Comparison of ENCODE assay signal across 1 cellular context in the genomic region with DNA sequence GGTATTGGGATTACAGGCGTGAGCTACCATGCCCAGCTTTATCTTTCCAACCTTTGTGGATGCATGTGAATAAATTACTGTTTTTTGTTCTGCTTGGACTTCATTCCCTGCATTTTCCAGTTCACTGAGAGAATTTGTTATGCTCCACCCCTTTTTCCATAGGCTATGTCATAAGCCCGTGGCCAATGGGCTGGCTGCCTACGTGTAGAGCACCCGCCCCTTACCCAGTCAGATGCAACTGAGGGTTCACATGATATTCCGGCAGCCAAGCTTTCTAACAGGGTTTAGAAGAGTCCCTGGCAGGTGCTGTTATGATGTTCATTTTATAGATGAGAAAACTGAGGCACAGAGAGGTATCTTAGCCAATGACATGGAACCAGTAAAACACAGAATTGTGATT.
TF ChIP-seq lines count a peak whose summit lies in the region.

No MANE protein-coding gene starts in this region.

TF ChIP-seq in SK-N-SH, 30 proteins besides CTCF, POLR2A, EP300 and RAD21 (continued from another document):
- TF ChIP-seq, protein P1, sequence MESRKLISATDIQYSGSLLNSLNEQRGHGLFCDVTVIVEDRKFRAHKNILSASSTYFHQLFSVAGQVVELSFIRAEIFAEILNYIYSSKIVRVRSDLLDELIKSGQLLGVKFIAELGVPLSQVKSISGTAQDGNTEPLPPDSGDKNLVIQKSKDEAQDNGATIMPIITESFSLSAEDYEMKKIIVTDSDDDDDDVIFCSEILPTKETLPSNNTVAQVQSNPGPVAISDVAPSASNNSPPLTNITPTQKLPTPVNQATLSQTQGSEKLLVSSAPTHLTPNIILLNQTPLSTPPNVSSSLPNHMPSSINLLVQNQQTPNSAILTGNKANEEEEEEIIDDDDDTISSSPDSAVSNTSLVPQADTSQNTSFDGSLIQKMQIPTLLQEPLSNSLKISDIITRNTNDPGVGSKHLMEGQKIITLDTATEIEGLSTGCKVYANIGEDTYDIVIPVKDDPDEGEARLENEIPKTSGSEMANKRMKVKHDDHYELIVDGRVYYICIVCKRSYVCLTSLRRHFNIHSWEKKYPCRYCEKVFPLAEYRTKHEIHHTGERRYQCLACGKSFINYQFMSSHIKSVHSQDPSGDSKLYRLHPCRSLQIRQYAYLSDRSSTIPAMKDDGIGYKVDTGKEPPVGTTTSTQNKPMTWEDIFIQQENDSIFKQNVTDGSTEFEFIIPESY (IDR thresholded peaks at IDR 0.05; ENCODE audit: borderline replicate concordance, low read depth): no peak
- TF ChIP-seq MEF2A (IDR thresholded peaks at IDR 0.05; ENCODE audit: borderline replicate concordance, low read depth) (no peak), GATA2 (CRISPR knock-in tag; IDR thresholded peaks at IDR 0.05) (no peak), JUND (IDR thresholded peaks at IDR 0.05) (no peak), NFIC (IDR thresholded peaks at IDR 0.05; ENCODE audit: borderline replicate concordance) (no peak)
- TF ChIP-seq, protein P2, sequence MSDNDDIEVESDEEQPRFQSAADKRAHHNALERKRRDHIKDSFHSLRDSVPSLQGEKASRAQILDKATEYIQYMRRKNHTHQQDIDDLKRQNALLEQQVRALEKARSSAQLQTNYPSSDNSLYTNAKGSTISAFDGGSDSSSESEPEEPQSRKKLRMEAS (IDR thresholded peaks at IDR 0.05; ENCODE audit: low read depth): no peak
- TF ChIP-seq, protein P3, sequence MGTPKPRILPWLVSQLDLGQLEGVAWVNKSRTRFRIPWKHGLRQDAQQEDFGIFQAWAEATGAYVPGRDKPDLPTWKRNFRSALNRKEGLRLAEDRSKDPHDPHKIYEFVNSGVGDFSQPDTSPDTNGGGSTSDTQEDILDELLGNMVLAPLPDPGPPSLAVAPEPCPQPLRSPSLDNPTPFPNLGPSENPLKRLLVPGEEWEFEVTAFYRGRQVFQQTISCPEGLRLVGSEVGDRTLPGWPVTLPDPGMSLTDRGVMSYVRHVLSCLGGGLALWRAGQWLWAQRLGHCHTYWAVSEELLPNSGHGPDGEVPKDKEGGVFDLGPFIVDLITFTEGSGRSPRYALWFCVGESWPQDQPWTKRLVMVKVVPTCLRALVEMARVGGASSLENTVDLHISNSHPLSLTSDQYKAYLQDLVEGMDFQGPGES (IDR thresholded peaks at IDR 0.05; ENCODE audit: low read depth, low read length): no peak
